Comparison of ENCODE assay signal across 22 cellular contexts in genomic region chr14:102181187-102181586, GRCh38. TPM values are rescaled to one million over a fixed set of nuclear protein-coding genes. Genes with fewer than 3 reads are reported as not detected.
DNase-seq lines count a peak whose midpoint lies in the region; ATAC-seq and TF ChIP-seq lines count a peak whose summit lies in the region.
"Had no signal": no experiment of that assay in that cellular context is flagged by ENCODE, and none has a peak within 500 bp of the region (broad histone marks: within the 10 kb centered on the region; RNA-seq: fewer than 3 reads in every experiment).

No MANE protein-coding gene starts in this region.

- H3K9ac ChIP-seq in SK-N-MC (ENCODE audit: insufficient read length), result no peak overlapping the region
- H3K9ac ChIP-seq: KMS-11, parathyroid adenoma had no signal

- H3K4me3 Mint-ChIP-seq in glutamatergic neuron (ENCODE audit: unreplicated experiment), result no peak overlapping the region
- no peak overlapping the region for H3K4me3 Mint-ChIP-seq in type B pancreatic cell
- H3K4me3 Mint-ChIP-seq: CD4-positive, alpha-beta T cell had no signal

- intact Hi-C loops in right cardiac atrium (cut with DNase I), result no loop called here

- H3K27ac ChIP-seq in cardiac muscle cell, result peak overlapping the region; percentile 44
- H3K27ac ChIP-seq in right cardiac atrium (ENCODE audit: low read length), result no peak overlapping the region
- peak overlapping the region; percentile 63; the same call in 1 of the 2 replicates for H3K27ac ChIP-seq in SK-N-MC
- H3K27ac ChIP-seq: heart left ventricle, KMS-11, left lung, parathyroid adenoma, right lobe of liver, vagina had no signal

- H3K27ac Mint-ChIP-seq in glutamatergic neuron (ENCODE audit: unreplicated experiment), result peak overlapping the region; percentile 89
- peak overlapping the region; percentile 65 for H3K27ac Mint-ChIP-seq in type B pancreatic cell
- H3K27ac Mint-ChIP-seq: CD4-positive, alpha-beta T cell had no signal

- peaks cover 62% of the 10 kb centered on the region for H3K4me1 Mint-ChIP-seq in glutamatergic neuron (ENCODE audit: low read depth, unreplicated experiment)
- H3K4me1 Mint-ChIP-seq in type B pancreatic cell (ENCODE audit: unreplicated experiment), result peaks cover 67% of the 10 kb centered on the region

- no peaks in the 10 kb centered on the region for H3K9me3 ChIP-seq in cardiac muscle cell (ENCODE audit: low read depth)
- H3K9me3 ChIP-seq in right cardiac atrium (ENCODE audit: control insufficient read depth, low read length), result no peaks in the 10 kb centered on the region
- H3K9me3 ChIP-seq in SK-N-MC (ENCODE audit: low read depth, low read length), result no peaks in the 10 kb centered on the region
- H3K9me3 ChIP-seq: heart left ventricle, left lung, right lobe of liver, vagina had no signal

- H3K27me3 ChIP-seq in cardiac muscle cell (no peaks in the 10 kb centered on the region), right cardiac atrium (ENCODE audit: control insufficient read depth, insufficient read depth) (no peaks in the 10 kb centered on the region)
- H3K27me3 ChIP-seq: heart left ventricle, left lung, right lobe of liver, vagina had no signal

- 80% methylated on average over 1 of the region's 1 CpG for WGBS in right cardiac atrium

- TF ChIP-seq CTCF in cardiac muscle cell (IDR thresholded peaks at IDR 0.05; ENCODE audit: low read depth, low read length), result no peak
- TF ChIP-seq CTCF in glutamatergic neuron (IDR thresholded peaks at IDR 0.05; ENCODE audit: partially characterized antibody, unreplicated experiment), result no peak
- no peak for TF ChIP-seq CTCF in type B pancreatic cell (conservative IDR thresholded peaks at IDR 0.05)

- peaks cover 2% of the 10 kb centered on the region for H3K9me3 Mint-ChIP-seq in glutamatergic neuron (ENCODE audit: unreplicated experiment)
- no peaks in the 10 kb centered on the region for H3K9me3 Mint-ChIP-seq in type B pancreatic cell
- H3K9me3 Mint-ChIP-seq: CD4-positive, alpha-beta T cell; naive thymus-derived CD8-positive, alpha-beta T cell had no signal

- H3K27me3 Mint-ChIP-seq in glutamatergic neuron (ENCODE audit: unreplicated experiment) (no peaks in the 10 kb centered on the region), type B pancreatic cell (no peaks in the 10 kb centered on the region)
- H3K27me3 Mint-ChIP-seq: CD4-positive, alpha-beta T cell; naive thymus-derived CD8-positive, alpha-beta T cell had no signal

- DNase-seq in cardiac muscle cell (ENCODE audit: low read depth in 1 of 2, low spot score in 1 of 2) (no peak), right cardiac atrium (no peak), SK-N-MC (ENCODE audit: low read depth, low spot score) (no peak), glutamatergic neuron (no peak), type B pancreatic cell (ENCODE audit: extremely low spot score, unreplicated experiment) (no peak), NCI-H1417 (lab: John Stamatoyannopoulos, UW) (no peak)
- DNase-seq: activated CD4-positive, CD25-positive, alpha-beta regulatory T cell treated with anti-CD3 and anti-CD28 coated beads, Interleukin-2, amount 50 U/mL, for 72 hours; CD4-positive, alpha-beta T cell; DMS153; GDM1; heart left ventricle; left lung; naive thymus-derived CD8-positive, alpha-beta T cell; NCI-H1694 treated with DMSO at 0.1 percent for 48 hours; NCI-H774; PC-3; right lobe of liver; SHP77 had no signal

- ATAC-seq in right cardiac atrium (no peak), esophagus mucosa (no peak)
- ATAC-seq: heart left ventricle; left lung; naive thymus-derived CD8-positive, alpha-beta T cell; PC-3; right lobe of liver had no signal

- H3K36me3 Mint-ChIP-seq in glutamatergic neuron (ENCODE audit: unreplicated experiment) (no peaks in the 10 kb centered on the region), type B pancreatic cell (peaks cover 17% of the 10 kb centered on the region)

- peaks cover 32% of the 10 kb centered on the region for H3K4me1 ChIP-seq in cardiac muscle cell (ENCODE audit: low read depth)
- H3K4me1 ChIP-seq in right cardiac atrium (ENCODE audit: control insufficient read depth, insufficient read depth, low read length), result peaks cover 6% of the 10 kb centered on the region

- H3K4me3 ChIP-seq in cardiac muscle cell (no peak overlapping the region), right cardiac atrium (ENCODE audit: low read length) (no peak overlapping the region), SK-N-MC (no peak overlapping the region)
- H3K4me3 ChIP-seq: heart left ventricle, left lung, right lobe of liver, vagina had no signal

- H3K36me3 ChIP-seq in cardiac muscle cell (no peaks in the 10 kb centered on the region), SK-N-MC (ENCODE audit: insufficient read depth, low read length) (no peaks in the 10 kb centered on the region)
- H3K36me3 ChIP-seq: left lung, right lobe of liver, vagina had no signal

RNA-seq across cellular contexts. Expression of gene WDR20, which starts 41.5 kb away (rescaled TPM):
- total RNA-seq in cardiac muscle cell, result 20.5 and 24.0 TPM in 2 replicates
- 25.6 and 27.0 TPM in 2 replicates for polyA plus RNA-seq in cardiac muscle cell
- total RNA-seq in right cardiac atrium, result 10 to 100 TPM; 21.9 to 27.3 (median 22.4) TPM
- polyA plus RNA-seq in right cardiac atrium, result 13.2 TPM
- total RNA-seq in glutamatergic neuron (ENCODE audit: unreplicated experiment), result 38.1 TPM
- total RNA-seq in type B pancreatic cell (ENCODE audit: low replicate concordance), result 33.4 and 49.7 TPM in 2 replicates
- 26.5 TPM for total RNA-seq in esophagus mucosa
